6 cellular contexts compared by ENCODE assay signal in the genomic region with DNA sequence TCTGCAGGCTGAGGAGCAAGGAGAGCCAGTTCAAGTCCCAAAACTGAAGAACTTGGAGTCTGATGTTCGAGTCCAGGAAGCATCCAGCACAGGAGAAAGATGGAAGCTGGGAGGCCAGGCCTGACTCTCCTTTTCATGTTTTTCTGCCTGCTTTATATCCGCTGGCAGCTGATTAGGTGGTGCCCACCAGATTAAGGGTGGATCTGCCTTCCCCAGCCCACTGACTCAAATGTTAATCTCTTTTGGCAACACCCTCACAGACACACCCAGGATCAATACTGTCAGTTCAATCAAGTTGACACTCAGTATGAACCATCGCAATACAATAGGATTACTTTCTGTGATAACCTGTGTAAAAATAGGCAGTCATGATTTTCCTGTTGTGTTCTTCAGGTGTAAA. TPM values are rescaled to one million over a fixed set of nuclear protein-coding genes. Genes with fewer than 3 reads are reported as not detected.
DNase-seq lines count a peak whose midpoint lies in the region; ATAC-seq and TF ChIP-seq lines count a peak whose summit lies in the region.
"Not testable (repeated sequence)": the region's sequence is repeated elsewhere in the genome, so short reads cannot be mapped to it uniquely, and the experiment has no call there.

No MANE protein-coding gene starts in this region.

- ATAC-seq in foreskin keratinocyte; lower lobe of right lung; thoracic aorta (ENCODE audit: insufficient number of reproducible peaks, low FRiP score, low read depth): not testable (repeated sequence)

- H3K4me1 ChIP-seq in HEK293 (ENCODE audit: control insufficient read depth, insufficient read depth, low read length); lower lobe of right lung: not testable (repeated sequence)
- H3K4me1 ChIP-seq in foreskin keratinocyte (peaks cover 20% of the 10 kb centered on the region), thoracic aorta (ENCODE audit: control insufficient read depth in 1 of 2, low read depth in 2 of 2) (peaks cover 12 to 36% of the 10 kb centered on the region in 2 donors)

- H3K4me3 ChIP-seq in HEK293 (ENCODE audit: low read depth, low read length); lower lobe of right lung; thoracic aorta: not testable (repeated sequence)

- POLR2A ChIA-PET in HEK293 (lab: Yijun Ruan, JAX), result not testable (repeated sequence)

- H3K27ac ChIP-seq in 22Rv1 (peak overlapping the region; percentile 15; the same call in 1 of the 2 replicates), VCaP (peak overlapping the region; percentile 82), foreskin keratinocyte (peak overlapping the region; percentile 67), thoracic aorta (peak overlapping the region; percentile 19 to 28)
- not testable (repeated sequence) for H3K27ac ChIP-seq in HEK293 (ENCODE audit: extremely low read depth, low read depth, low read length); lower lobe of right lung

- H3K27me3 ChIP-seq in foreskin keratinocyte; lower lobe of right lung (ENCODE audit: low read depth); thoracic aorta (replicated peaks; ENCODE audit: insufficient read depth): not testable (repeated sequence)

- not testable (repeated sequence) for H3K9me3 ChIP-seq in HEK293 (ENCODE audit: control insufficient read depth, insufficient read depth, low read depth, low read length); lower lobe of right lung; thoracic aorta

- TF ChIP-seq CTCF in 22Rv1 (IDR thresholded peaks at IDR 0.05); HEK293 (tag by site-specific recombination; IDR thresholded peaks at IDR 0.05); VCaP (conservative IDR thresholded peaks at IDR 0.05); foreskin keratinocyte (conservative IDR thresholded peaks at IDR 0.05); lower lobe of right lung (IDR thresholded peaks at IDR 0.05); thoracic aorta (IDR thresholded peaks at IDR 0.05): not testable (repeated sequence)

- intact Hi-C loops in lower lobe of right lung (cut with DNase I), result not testable (repeated sequence)

- CTCF ChIA-PET in HEK293 (lab: Yijun Ruan, JAX), result not testable (repeated sequence)

- DNase-seq in foreskin keratinocyte; thoracic aorta (ENCODE audit: low spot score): not testable (repeated sequence)
- DNase-seq in lower lobe of right lung, result peak; percentile 7

- H3K36me3 ChIP-seq in HEK293 (ENCODE audit: control insufficient read depth in 2 of 2, insufficient read depth in 1 of 2, low read length in 2 of 2); lower lobe of right lung; thoracic aorta: not testable (repeated sequence)

TF ChIP-seq in HEK293, 187 proteins besides CTCF, POLR2A, EP300 and RAD21:
- peak; percentile 57; the same call in 1 of the 2 replicates for TF ChIP-seq ZNF10 (tag by site-specific recombination; IDR thresholded peaks at IDR 0.05)

RNA-seq across cellular contexts. Expression of gene ODC1, which starts 9.1 kb away (rescaled TPM):
- total RNA-seq in foreskin keratinocyte, result 207 and 211 TPM in 2 replicates
- polyA plus RNA-seq in foreskin keratinocyte, result 171 and 184 TPM in 2 replicates
- total RNA-seq in lower lobe of right lung, result 30.1 TPM
- 100 to 1,000 TPM; 104 to 123 TPM for total RNA-seq in thoracic aorta
